19 cellular contexts compared by ENCODE assay signal in the genomic region with DNA sequence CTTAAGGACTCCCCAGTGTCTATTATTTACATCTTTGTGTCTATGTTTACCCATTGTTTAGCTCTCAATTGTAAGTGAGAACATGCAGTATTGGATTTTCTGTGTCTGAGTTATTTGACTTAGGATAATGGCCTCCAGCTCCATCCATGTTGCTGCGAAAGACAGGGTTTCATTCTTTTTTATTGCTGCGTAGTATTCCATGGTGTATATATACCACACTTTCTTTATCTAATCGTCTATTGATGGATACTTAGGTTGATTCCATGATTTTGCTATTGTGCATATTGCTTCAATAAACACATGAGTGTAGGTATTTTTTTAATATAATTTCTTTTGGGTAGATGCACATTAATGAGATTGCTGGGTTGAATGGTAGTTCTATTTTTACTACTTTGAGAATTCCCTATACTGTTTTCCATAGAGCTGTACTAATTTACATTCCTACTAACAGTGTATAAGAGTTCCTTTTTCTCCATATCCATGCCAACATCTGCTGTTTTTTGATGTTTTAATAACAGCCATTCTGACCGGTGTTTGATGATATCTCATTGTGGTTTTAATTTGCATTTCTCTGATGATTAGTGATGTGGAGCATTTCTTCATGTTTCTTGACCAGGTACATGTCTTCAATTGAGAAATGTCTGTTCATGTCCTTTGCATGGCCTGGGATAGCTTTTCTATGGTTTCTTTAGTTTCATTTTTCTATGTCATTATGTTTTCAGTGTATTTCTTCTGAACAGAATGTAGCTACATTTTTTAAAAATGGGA.
"Had no signal": no experiment of that assay in that cellular context is flagged by ENCODE, and none has a peak within 500 bp of the region (broad histone marks: within the 10 kb centered on the region; RNA-seq: fewer than 3 reads in every experiment).

No MANE protein-coding gene starts in this region.

- H3K4me3 ChIP-seq: dorsolateral prefrontal cortex, psoas muscle, skin epidermis, transverse colon, vagina had no signal

- H3K4me1 Mint-ChIP-seq: activated CD4-positive, alpha-beta T cell treated with anti-CD3 and anti-CD28 coated beads, Interleukin-2, amount 10 ng/mL, durations not matched to agents 24 days and 14 days; neural crest cell had no signal

- H3K4me3 Mint-ChIP-seq: activated CD4-positive, alpha-beta T cell treated with anti-CD3 and anti-CD28 coated beads, Interleukin-2, amount 10 ng/mL, durations not matched to agents 24 days and 14 days; activated CD8-positive, alpha-beta T cell treated with anti-CD3 and anti-CD28 coated beads for 36 hours; activated naive CD8-positive, alpha-beta T cell treated with anti-CD3 and anti-CD28 coated beads, Interleukin-2, amount 10 ng/mL, durations not matched to agents 7 days and 5 days; activated T-helper 17 cell treated with anti-CD3 and anti-CD28 coated beads, Interleukin-2, amount 50 U/mL, for 72 hours; memory B cell; neural crest cell had no signal

- H3K4me1 ChIP-seq: psoas muscle had no signal

- ATAC-seq: activated CD8-positive, alpha-beta T cell treated with anti-CD3 and anti-CD28 coated beads for 36 hours; activated T-helper 17 cell treated with anti-CD3 and anti-CD28 coated beads, Interleukin-2, amount 50 U/mL, for 72 hours; psoas muscle; right cardiac atrium; stimulated activated naive CD8-positive, alpha-beta T cell treated with anti-CD3 and anti-CD28 coated beads, Interleukin-15, Interleukin-2, amounts not matched to agents 100 U/mL and 50 U/mL, for 24 hours had no signal

- DNase-seq: activated CD4-positive, alpha-beta T cell treated with anti-CD3 and anti-CD28 coated beads, Interleukin-2, amount 10 ng/mL, durations not matched to agents 24 days and 14 days; activated CD4-positive, CD25-positive, alpha-beta regulatory T cell; activated CD8-positive, alpha-beta T cell treated with anti-CD3 and anti-CD28 coated beads for 36 hours; activated naive CD4-positive, alpha-beta T cell; activated naive CD8-positive, alpha-beta T cell treated with anti-CD3 and anti-CD28 coated beads, Interleukin-2, amount 10 ng/mL, durations not matched to agents 7 days and 5 days; activated T-cell treated with anti-CD3 and anti-CD28 coated beads, Interleukin-2, amount 50 U/mL, for 1 hour; amygdala; dorsolateral prefrontal cortex; foreskin fibroblast; psoas muscle; right cardiac atrium; stimulated activated naive CD8-positive, alpha-beta T cell treated with anti-CD3 and anti-CD28 coated beads, Interleukin-15, Interleukin-2, amounts not matched to agents 100 U/mL and 50 U/mL, for 24 hours; transverse colon had no signal

- H3K27ac ChIP-seq: epithelial cell of prostate, psoas muscle, skin epidermis, vagina had no signal

- H3K9me3 Mint-ChIP-seq: activated CD4-positive, alpha-beta T cell treated with anti-CD3 and anti-CD28 coated beads, Interleukin-2, amount 10 ng/mL, durations not matched to agents 24 days and 14 days; activated CD8-positive, alpha-beta T cell treated with anti-CD3 and anti-CD28 coated beads for 36 hours; activated T-helper 17 cell treated with anti-CD3 and anti-CD28 coated beads, Interleukin-2, amount 50 U/mL, for 72 hours; neural crest cell had no signal

- H3K36me3 ChIP-seq: transverse colon, vagina had no signal

- H3K27ac Mint-ChIP-seq: activated CD4-positive, alpha-beta T cell treated with anti-CD3 and anti-CD28 coated beads, Interleukin-2, amount 10 ng/mL, durations not matched to agents 24 days and 14 days; activated CD8-positive, alpha-beta T cell treated with anti-CD3 and anti-CD28 coated beads for 36 hours; activated naive CD8-positive, alpha-beta T cell treated with anti-CD3 and anti-CD28 coated beads, Interleukin-2, amount 10 ng/mL, durations not matched to agents 7 days and 5 days; activated T-helper 17 cell treated with anti-CD3 and anti-CD28 coated beads, Interleukin-2, amount 50 U/mL, for 72 hours; memory B cell had no signal

- H3K27me3 Mint-ChIP-seq: activated CD8-positive, alpha-beta T cell treated with anti-CD3 and anti-CD28 coated beads for 36 hours; activated T-helper 17 cell treated with anti-CD3 and anti-CD28 coated beads, Interleukin-2, amount 50 U/mL, for 72 hours; memory B cell had no signal

- H3K9me3 ChIP-seq: psoas muscle, transverse colon, vagina had no signal

- H3K36me3 Mint-ChIP-seq: activated naive CD8-positive, alpha-beta T cell treated with anti-CD3 and anti-CD28 coated beads, Interleukin-2, amount 10 ng/mL, durations not matched to agents 7 days and 5 days had no signal

- H3K27me3 ChIP-seq: dorsolateral prefrontal cortex, vagina had no signal
